ENCODE assay signal across 10 cellular contexts in genomic region chr15:68299436-68299835, GRCh38. TPM values are rescaled to one million over a fixed set of nuclear protein-coding genes. Genes with fewer than 3 reads are reported as not detected.
A peak's percentile ranks its signal among the peaks of the same experiment; 100 is the strongest.
DNase-seq lines count a peak whose midpoint lies in the region; ATAC-seq lines count a peak whose summit lies in the region.
"Had no signal": no experiment of that assay in that cellular context is flagged by ENCODE, and none has a peak within 500 bp of the region (broad histone marks: within the 10 kb centered on the region; RNA-seq: fewer than 3 reads in every experiment).

No MANE protein-coding gene starts in this region.

- no peaks in the 10 kb centered on the region for H3K9me3 ChIP-seq in neuronal stem cell (replicated peaks in 1 of 2; ENCODE audit: control insufficient read depth in 2 of 2, insufficient read depth in 1 of 2, low read depth in 1 of 2, low read length in 2 of 2)

- no peaks in the 10 kb centered on the region for H3K27me3 ChIP-seq in neuronal stem cell (ENCODE audit: control insufficient read depth in 3 of 3, insufficient read depth in 3 of 3, low read depth in 1 of 3, low read length in 3 of 3)

- H3K9me3 Mint-ChIP-seq in activated T-helper 17 cell treated with anti-CD3 and anti-CD28 coated beads, Interleukin-2, amount 50 U/mL, for 72 hours = no peaks in the 10 kb centered on the region
- H3K9me3 Mint-ChIP-seq in memory B cell = peaks cover 4% of the 10 kb centered on the region
- H3K9me3 Mint-ChIP-seq: H9 had no signal

- H3K23ac ChIP-seq in neuronal stem cell (ENCODE audit: low read depth, low read length, poor library complexity) = no peak overlapping the region

- H3K4me3 ChIP-seq in urinary bladder (ENCODE audit: low read depth, low read length) (peak overlapping the region; percentile 17), neuronal stem cell (ENCODE audit: low read length in 2 of 2) (no peak overlapping the region)

- H3K4me3 Mint-ChIP-seq in activated T-helper 17 cell treated with anti-CD3 and anti-CD28 coated beads, Interleukin-2, amount 50 U/mL, for 72 hours = peak overlapping the region; percentile 65
- H3K4me3 Mint-ChIP-seq in memory B cell = no peak overlapping the region
- H3K4me3 Mint-ChIP-seq: H9 had no signal

- H3K79me1 ChIP-seq in neuronal stem cell (ENCODE audit: low read depth, low read length) = no peaks in the 10 kb centered on the region

- H2BK5ac ChIP-seq in neuronal stem cell (ENCODE audit: low read length) = no peak overlapping the region

- H4K91ac ChIP-seq in neuronal stem cell (ENCODE audit: low read depth, low read length, poor library complexity) = no peak overlapping the region

- H2BK120ac ChIP-seq in neuronal stem cell (ENCODE audit: low read depth, low read length) = no peak overlapping the region

- no peak overlapping the region for H3K9ac ChIP-seq in neuronal stem cell (ENCODE audit: low read depth, low read length, poor library complexity)

- H2BK12ac ChIP-seq in neuronal stem cell (ENCODE audit: low read length) = no peak overlapping the region

- H4K8ac ChIP-seq in neuronal stem cell (ENCODE audit: low read depth, low read length) = no peak overlapping the region

- peak overlapping the region; percentile 62 for H3K27ac Mint-ChIP-seq in activated T-helper 17 cell treated with anti-CD3 and anti-CD28 coated beads, Interleukin-2, amount 50 U/mL, for 72 hours
- H3K27ac Mint-ChIP-seq in memory B cell = peak overlapping the region; percentile 84

- H2AK5ac ChIP-seq in neuronal stem cell (ENCODE audit: low read depth, low read length) = no peak overlapping the region

- H3K27me3 Mint-ChIP-seq in activated T-helper 17 cell treated with anti-CD3 and anti-CD28 coated beads, Interleukin-2, amount 50 U/mL, for 72 hours = no peaks in the 10 kb centered on the region
- no peaks in the 10 kb centered on the region for H3K27me3 Mint-ChIP-seq in memory B cell

- H3K36me3 ChIP-seq in urinary bladder (ENCODE audit: insufficient read depth) = peaks cover 1% of the 10 kb centered on the region
- peaks cover 0 to 2% of the 10 kb centered on the region in 2 donors for H3K36me3 ChIP-seq in neuronal stem cell (replicated peaks in 1 of 2; ENCODE audit: control insufficient read depth in 2 of 2, insufficient read depth in 2 of 2, low read length in 2 of 2)

- H3K36me3 Mint-ChIP-seq in activated T-helper 17 cell treated with anti-CD3 and anti-CD28 coated beads, Interleukin-2, amount 50 U/mL, for 72 hours (ENCODE audit: low read depth) = peaks cover 12% of the 10 kb centered on the region
- peaks cover 2% of the 10 kb centered on the region for H3K36me3 Mint-ChIP-seq in memory B cell

- H3K4ac ChIP-seq in neuronal stem cell (ENCODE audit: low read length) = no peak overlapping the region

- no peak overlapping the region for H3K14ac ChIP-seq in neuronal stem cell (ENCODE audit: low read length)

- H3K4me1 Mint-ChIP-seq in activated T-helper 17 cell treated with anti-CD3 and anti-CD28 coated beads, Interleukin-2, amount 50 U/mL, for 72 hours = peaks cover 5% of the 10 kb centered on the region
- H3K4me1 Mint-ChIP-seq in memory B cell = peaks cover 6% of the 10 kb centered on the region

- intact Hi-C loops in Right ventricle myocardium superior (cut with DNase I) = no loop called here
- intact Hi-C loops in Right ventricle myocardium inferior (cut with DNase I) = no loop called here

- H3K4me2 ChIP-seq in neuronal stem cell (ENCODE audit: insufficient read depth, low read length, poor library complexity, severe bottlenecking) = no peak overlapping the region

- H3K4me1 ChIP-seq in urinary bladder (ENCODE audit: insufficient read depth) = no peaks in the 10 kb centered on the region
- peaks cover 0 to 5% of the 10 kb centered on the region in 2 donors for H3K4me1 ChIP-seq in neuronal stem cell (ENCODE audit: control insufficient read depth in 2 of 2, insufficient read depth in 1 of 2, low read depth in 1 of 2, low read length in 2 of 2)

- DNase-seq in Right ventricle myocardium superior = no peak
- no peak for DNase-seq in Right ventricle myocardium inferior (ENCODE audit: missing footprints)
- DNase-seq in memory B cell (ENCODE audit: low spot score in 2 of 2) = no peak
- DNase-seq in neuronal stem cell (ENCODE audit: low spot score) = no peak
- DNase-seq in NCI-H1930 (lab: John Stamatoyannopoulos, UW) = no peak
- DNase-seq in stimulated activated CD4-positive, alpha-beta T cell treated with anti-CD3 and anti-CD28 coated beads, Interleukin-1b, Interleukin-23, amount 100 ng/mL, for 48 hours = no peak
- DNase-seq: H9, NCI-H2029 treated with DMSO at 0.1 percent for 48 hours had no signal

- H3K27ac ChIP-seq in urinary bladder (ENCODE audit: low read depth) (no peak overlapping the region), neuronal stem cell (replicated peaks; ENCODE audit: low read length) (no peak overlapping the region)

- ATAC-seq in Right ventricle myocardium superior (ENCODE audit: poor library complexity) (peak; percentile 11), Right ventricle myocardium inferior (no peak), memory B cell (ENCODE audit: low read depth) (no peak)
- peak; percentile 27 for ATAC-seq in activated T-helper 17 cell treated with anti-CD3 and anti-CD28 coated beads, Interleukin-2, amount 50 U/mL, for 72 hours (replicated peaks)

- no peak overlapping the region for H3K18ac ChIP-seq in neuronal stem cell (ENCODE audit: low read length)

- WGBS in urinary bladder = 66% methylated on average over 5 of the region's 5 CpGs
- WGBS in neuronal stem cell (ENCODE audit: extremely low coverage in 2 of 2, insufficient read length in 2 of 2, insufficient replicate concordance in 1 of 2), 2 donors = no CpG with 5 or more reads among the region's 5 CpGs

- no peak overlapping the region for H2BK15ac ChIP-seq in neuronal stem cell (ENCODE audit: low read length)

- no peak overlapping the region for H2AFZ ChIP-seq in neuronal stem cell (ENCODE audit: low read length)

RNA-seq across cellular contexts. Expression of gene FEM1B, which starts 21.9 kb away (rescaled TPM):
- 40.8 TPM for total RNA-seq in Right ventricle myocardium superior
- 48.9 TPM for total RNA-seq in Right ventricle myocardium inferior
- total RNA-seq in activated T-helper 17 cell treated with anti-CD3 and anti-CD28 coated beads, Interleukin-2, amount 50 U/mL, for 72 hours = 10 to 100 TPM; 35.1 to 43.6 TPM
- 103 TPM for total RNA-seq in urinary bladder
- polyA plus RNA-seq in urinary bladder = 32.4 TPM
- polyA plus RNA-seq in neuronal stem cell (2013, experiment 1 of 2) = 27.6 TPM
- 28.3 TPM for polyA plus RNA-seq in neuronal stem cell (2013, experiment 2 of 2)

Comparison
In these comparisons a context has a peak if more than half of its experiments do, and no peak if none do; other contexts are left out.
1. ATAC-seq: peak in Right ventricle myocardium superior (single experiment) and activated T-helper 17 cell treated with anti-CD3 and anti-CD28 coated beads, Interleukin-2, amount 50 U/mL, for 72 hours (single experiment); none in Right ventricle myocardium inferior (single experiment) and memory B cell (single experiment).